Comparison of ENCODE assay signal across 16 cellular contexts in the genomic region with DNA sequence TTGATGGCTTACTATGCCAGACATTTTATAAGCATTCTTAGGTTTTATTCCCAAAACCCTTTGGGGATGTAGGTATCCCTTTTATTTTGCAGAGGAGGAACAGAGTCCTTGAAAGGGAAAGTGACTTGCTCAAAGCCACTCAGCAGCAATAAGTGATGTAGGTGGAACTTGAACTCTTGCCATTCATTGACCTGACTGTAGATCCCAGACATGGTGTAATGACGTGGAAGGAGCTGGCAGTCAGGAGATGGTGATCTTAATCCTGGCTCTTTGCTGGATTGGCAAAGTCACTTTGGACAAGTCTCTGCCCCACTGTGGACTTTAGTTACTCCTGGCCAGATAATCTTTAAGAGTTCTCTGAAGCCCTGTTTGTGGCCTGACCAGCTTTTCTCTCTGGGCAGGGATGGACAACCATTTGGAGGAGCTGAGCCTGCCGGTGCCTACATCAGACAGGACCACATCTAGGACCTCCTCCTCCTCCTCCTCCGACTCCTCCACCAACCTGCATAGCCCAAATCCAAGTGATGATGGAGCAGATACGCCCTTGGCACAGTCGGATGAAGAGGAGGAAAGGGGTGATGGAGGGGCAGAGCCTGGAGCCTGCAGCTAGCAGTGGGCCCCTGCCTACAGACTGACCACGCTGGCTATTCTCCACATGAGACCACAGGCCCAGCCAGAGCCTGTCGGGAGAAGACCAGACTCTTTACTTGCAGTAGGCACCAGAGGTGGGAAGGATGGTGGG. TPM values are rescaled to one million over a fixed set of nuclear protein-coding genes. Genes with fewer than 3 reads are reported as not detected.
DNase-seq lines count a peak whose midpoint lies in the region; ATAC-seq and TF ChIP-seq lines count a peak whose summit lies in the region.
"Had no signal": no experiment of that assay in that cellular context is flagged by ENCODE, and none has a peak within 500 bp of the region (broad histone marks: within the 10 kb centered on the region; RNA-seq: fewer than 3 reads in every experiment).

No MANE protein-coding gene starts in this region.

- H3K4me1 ChIP-seq in heart left ventricle (peaks cover 0 to 56% (median 31%) of the 10 kb centered on the region in 12 donors), colonic mucosa (peaks cover 15% of the 10 kb centered on the region), mesenchymal stem cell (ENCODE audit: control insufficient read depth, insufficient read depth, low read depth, low read length) (peaks cover 14% of the 10 kb centered on the region)

- TF ChIP-seq POLR2A in heart left ventricle (IDR thresholded peaks at IDR 0.05), result no peak

- DNase-seq in heart left ventricle (peak in 1 of 5 donors; percentile 39), Right ventricle myocardium superior (no peak), colonic mucosa (peak; percentile 39), osteocyte (ENCODE audit: extremely low spot score, unreplicated experiment) (peak; percentile 68), mesenchymal stem cell (no peak), foreskin fibroblast (no peak)
- DNase-seq: COR-L47, NCI-H1417, NCI-H1930, NCI-H510A, NCI-H82, Peyer's patch had no signal

- H4K91ac ChIP-seq in mesenchymal stem cell (ENCODE audit: low read length), result no peak overlapping the region

- H4K8ac ChIP-seq in mesenchymal stem cell (ENCODE audit: low read length), result no peak overlapping the region

- no peak overlapping the region for H2BK15ac ChIP-seq in mesenchymal stem cell (ENCODE audit: low read depth, poor library complexity, severe bottlenecking)

- peak in 1 of 4 donors; percentile 1 for ATAC-seq in heart left ventricle
- ATAC-seq in Right ventricle myocardium superior (ENCODE audit: poor library complexity), result no peak
- no peak for ATAC-seq in HG02884 (IDR thresholded peaks at IDR 0.05; ENCODE audit: unreplicated experiment)

- peaks cover 14% of the 10 kb centered on the region for H3K4me1 Mint-ChIP-seq in osteocyte (ENCODE audit: unreplicated experiment)

- H3K23ac ChIP-seq in mesenchymal stem cell (ENCODE audit: low read length in 2 of 2), result no peak overlapping the region

- H3K79me1 ChIP-seq in mesenchymal stem cell (replicated peaks; ENCODE audit: low read length, poor library complexity, severe bottlenecking), result peaks cover 5% of the 10 kb centered on the region

- peaks cover 2% of the 10 kb centered on the region for H3K27me3 Mint-ChIP-seq in osteocyte (ENCODE audit: unreplicated experiment)

- H3K4me2 ChIP-seq in mesenchymal stem cell (ENCODE audit: low read length, poor library complexity, severe bottlenecking), result no peak overlapping the region

- H2BK120ac ChIP-seq in mesenchymal stem cell (ENCODE audit: low read depth, low read length), result no peak overlapping the region

- H3K36me3 ChIP-seq in heart left ventricle (peaks cover 0 to 45% (median 34%) of the 10 kb centered on the region in 9 donors), colonic mucosa (no peaks in the 10 kb centered on the region), mesenchymal stem cell (ENCODE audit: control insufficient read depth in 1 of 2, insufficient read depth in 2 of 2, low read depth in 1 of 2, low read length in 2 of 2) (peaks cover 14 to 16% of the 10 kb centered on the region in 2 experiments)

- TF ChIP-seq CTCF in heart left ventricle (IDR thresholded peaks at IDR 0.05) (no peak), colonic mucosa (IDR thresholded peaks at IDR 0.05) (no peak), osteocyte (IDR thresholded peaks at IDR 0.05) (no peak), foreskin fibroblast (IDR thresholded peaks at IDR 0.05; ENCODE audit: low read depth, low read length) (no peak)

- H3K9ac ChIP-seq in colonic mucosa (ENCODE audit: low read depth in 2 of 2, low read length in 2 of 2) (peak overlapping the region in 1 of 2 donors; percentile 36), mesenchymal stem cell (ENCODE audit: low read length) (no peak overlapping the region)

- H3K9me3 ChIP-seq in heart left ventricle, result no peaks in the 10 kb centered on the region
- no peaks in the 10 kb centered on the region for H3K9me3 ChIP-seq in colonic mucosa
- H3K9me3 ChIP-seq in mesenchymal stem cell (ENCODE audit: control insufficient read depth, low read length), result no peaks in the 10 kb centered on the region
- H3K9me3 ChIP-seq: Peyer's patch had no signal

- H3K27ac ChIP-seq in heart left ventricle, result peak overlapping the region in 11 of 12 donors; percentile 96 to 100 (median 99)
- peak overlapping the region; percentile 89 for H3K27ac ChIP-seq in colonic mucosa
- H3K27ac ChIP-seq in temporal lobe (ENCODE audit: low read depth, low read length), result peak overlapping the region; percentile 77
- H3K27ac ChIP-seq in mesenchymal stem cell (ENCODE audit: low read length, poor library complexity, severe bottlenecking), result no peak overlapping the region

- H3K27ac Mint-ChIP-seq in osteocyte (ENCODE audit: unreplicated experiment), result no peak overlapping the region

- no peak overlapping the region for H2AFZ ChIP-seq in mesenchymal stem cell (ENCODE audit: low read depth, low read length)

- H3K18ac ChIP-seq in mesenchymal stem cell (ENCODE audit: low read depth in 1 of 2, low read length in 2 of 2), result no peak overlapping the region

- H3K4me3 Mint-ChIP-seq in osteocyte (ENCODE audit: unreplicated experiment), result no peak overlapping the region

- no peak overlapping the region for H2AK5ac ChIP-seq in mesenchymal stem cell (ENCODE audit: low read length, severe bottlenecking)

- no peak overlapping the region for H3K14ac ChIP-seq in mesenchymal stem cell (ENCODE audit: low read length in 2 of 2)

- H2BK12ac ChIP-seq in mesenchymal stem cell (ENCODE audit: low read length in 2 of 2), result no peak overlapping the region

- H3K9me3 Mint-ChIP-seq in osteocyte (ENCODE audit: unreplicated experiment), result no peaks in the 10 kb centered on the region

- WGBS in heart left ventricle, 4 donors, result 67 to 78% (median 73%) methylated on average over 7 of the region's 7 CpGs
- 92% methylated on average over 5 of the region's 7 CpGs for WGBS in mesenchymal stem cell

- H3K4ac ChIP-seq in mesenchymal stem cell (ENCODE audit: low read depth in 1 of 2, low read length in 2 of 2), result no peak overlapping the region

- intact Hi-C loops in heart left ventricle (cut with DNase I) (loop anchor here in 5 of 10 donors (5.0 to 10.0 kb wide), 3 partner anchors 37 to 445 kb away; a partner anchor contains a TSS), Right ventricle myocardium superior (cut with DNase I) (no loop called here), colonic mucosa (cut with DNase I) (loop anchor here (5.0 kb wide), 1 partner anchor 37 kb away; no protein-coding TSS in a partner anchor)

- H2BK5ac ChIP-seq in mesenchymal stem cell (ENCODE audit: low read depth, low read length, poor library complexity, severe bottlenecking), result no peak overlapping the region

- H3K27me3 ChIP-seq in heart left ventricle (peaks cover 0 to 5% (median 0%) of the 10 kb centered on the region in 9 donors), colonic mucosa (no peaks in the 10 kb centered on the region), mesenchymal stem cell (ENCODE audit: control insufficient read depth in 1 of 2, insufficient read depth in 1 of 2, low read length in 2 of 2) (peaks cover 0 to 3% of the 10 kb centered on the region in 2 experiments)
- H3K27me3 ChIP-seq: Peyer's patch had no signal

- H3K4me3 ChIP-seq in heart left ventricle (peak overlapping the region in 10 of 12 donors; percentile 69 to 98 (median 88)), colonic mucosa (no peak overlapping the region), mesenchymal stem cell (ENCODE audit: insufficient read depth in 1 of 2, low read depth in 1 of 2, low read length in 2 of 2) (no peak overlapping the region), foreskin fibroblast (ENCODE audit: low read depth in 1 of 2, low read length in 2 of 2) (no peak overlapping the region)
- H3K4me3 ChIP-seq: Peyer's patch had no signal

- peaks cover 20% of the 10 kb centered on the region for H3K36me3 Mint-ChIP-seq in osteocyte (ENCODE audit: unreplicated experiment)

RNA-seq across cellular contexts. Expression of a gene that starts 1.6 kb away (rescaled TPM):
- total RNA-seq in heart left ventricle (100 to 1,000 TPM; 209 to 395 (median 346) TPM), Right ventricle myocardium superior (350 TPM), colonic mucosa (100 to 1,000 TPM; 109 to 131 TPM), osteocyte (37.4 and 37.7 TPM in 2 replicates), temporal lobe (7.4 TPM)
- 100 to 1,000 TPM; 331 to 423 TPM for polyA plus RNA-seq in heart left ventricle
- polyA plus RNA-seq in mesenchymal stem cell (2013, experiment 1 of 2), result 12.5 TPM
- 12.0 TPM for polyA plus RNA-seq in mesenchymal stem cell (2013, experiment 2 of 2)

RNA-seq across cellular contexts. Expression of a gene that starts 6.2 kb away (rescaled TPM):
- 100 to 1,000 TPM; 124 to 224 (median 165) TPM for total RNA-seq in heart left ventricle
- 100 to 1,000 TPM; 106 to 175 TPM for polyA plus RNA-seq in heart left ventricle
- 113 TPM for total RNA-seq in Right ventricle myocardium superior
- total RNA-seq in colonic mucosa, result 100 to 1,000 TPM; 129 to 140 TPM
- 137 and 140 TPM in 2 replicates for total RNA-seq in osteocyte
- 8.6 TPM for total RNA-seq in temporal lobe
- polyA plus RNA-seq in mesenchymal stem cell (2013, experiment 1 of 2), result 148 TPM
- polyA plus RNA-seq in mesenchymal stem cell (2013, experiment 2 of 2), result 151 TPM

RNA-seq across cellular contexts. Expression of a gene that starts 31.6 kb away (rescaled TPM):
- total RNA-seq in heart left ventricle (1 to 10 TPM in 2 of 9 donors, under 1 TPM in 5, not detected in 2; 0.32 to 3.2 (median 0.76) TPM), Right ventricle myocardium superior (1.2 TPM), colonic mucosa (1 to 10 TPM in 1 of 2 donors, under 1 TPM in 1; 0.40 to 1.0 TPM), osteocyte (not detected in 2 replicates), temporal lobe (not detected)
- polyA plus RNA-seq in heart left ventricle, result 1 to 10 TPM in 1 of 2 donors, under 1 TPM in 1; 0.40 to 1.5 TPM
- polyA plus RNA-seq in mesenchymal stem cell (2013, experiment 1 of 2), result not detected
- not detected for polyA plus RNA-seq in mesenchymal stem cell (2013, experiment 2 of 2)
- total RNA-seq: A172, H1, Peyer's patch had no signal
- polyA plus RNA-seq: H1 had no signal

RNA-seq across cellular contexts. Expression of a gene that starts 46.7 kb away (rescaled TPM):
- 10 to 100 TPM; 16.4 to 54.0 (median 23.0) TPM for total RNA-seq in heart left ventricle
- polyA plus RNA-seq in heart left ventricle, result 10 to 100 TPM; 12.6 to 68.8 TPM
- 25.3 TPM for total RNA-seq in Right ventricle myocardium superior
- 10 to 100 TPM; 24.4 to 27.7 TPM for total RNA-seq in colonic mucosa
- total RNA-seq in osteocyte, result 23.7 and 23.8 TPM in 2 replicates
- total RNA-seq in temporal lobe, result 18.7 TPM
- polyA plus RNA-seq in mesenchymal stem cell (2013, experiment 1 of 2), result 18.6 TPM
- 17.5 TPM for polyA plus RNA-seq in mesenchymal stem cell (2013, experiment 2 of 2)

RNA-seq across cellular contexts. Expression of a gene that starts 59.9 kb away (rescaled TPM):
- 1 to 10 TPM in 1 of 9 donors, under 1 TPM in 1, not detected in 7; 0.77 to 4.7 TPM for total RNA-seq in heart left ventricle
- polyA plus RNA-seq in heart left ventricle, result under 1 TPM in 1 of 2 donors, not detected in 1; 0.51 TPM
- 1.0 TPM for total RNA-seq in Right ventricle myocardium superior
- 100 to 1,000 TPM; 117 to 285 TPM for total RNA-seq in colonic mucosa
- total RNA-seq in osteocyte, result not detected in 2 replicates
- total RNA-seq in temporal lobe, result 3.7 TPM
- not detected for polyA plus RNA-seq in mesenchymal stem cell (2013, experiment 1 of 2)
- polyA plus RNA-seq in mesenchymal stem cell (2013, experiment 2 of 2), result not detected
- total RNA-seq: A172 had no signal

Comparison
In these comparisons a context has a peak if more than half of its experiments do, and no peak if none do; other contexts are left out.
1. DNase-seq: peak in colonic mucosa (single experiment) and osteocyte (single experiment); none in Right ventricle myocardium superior (single experiment), mesenchymal stem cell (single experiment) and foreskin fibroblast (0 of 2).
2. H3K4me3 ChIP-seq: peak in heart left ventricle (10 of 12); none in colonic mucosa (single experiment), mesenchymal stem cell (0 of 2) and foreskin fibroblast (0 of 2).
3. RNA of a gene that starts 6.2 kb away (total RNA-seq): 124 to 224 TPM in heart left ventricle, 137 to 140 TPM in osteocyte, 129 to 140 TPM in colonic mucosa and 113 TPM in Right ventricle myocardium superior (single experiment); 8.6 TPM in temporal lobe (single experiment); every median in the first group is over 10 times any median in the second.